1 cellular context compared by ENCODE assay signal in the genomic region with DNA sequence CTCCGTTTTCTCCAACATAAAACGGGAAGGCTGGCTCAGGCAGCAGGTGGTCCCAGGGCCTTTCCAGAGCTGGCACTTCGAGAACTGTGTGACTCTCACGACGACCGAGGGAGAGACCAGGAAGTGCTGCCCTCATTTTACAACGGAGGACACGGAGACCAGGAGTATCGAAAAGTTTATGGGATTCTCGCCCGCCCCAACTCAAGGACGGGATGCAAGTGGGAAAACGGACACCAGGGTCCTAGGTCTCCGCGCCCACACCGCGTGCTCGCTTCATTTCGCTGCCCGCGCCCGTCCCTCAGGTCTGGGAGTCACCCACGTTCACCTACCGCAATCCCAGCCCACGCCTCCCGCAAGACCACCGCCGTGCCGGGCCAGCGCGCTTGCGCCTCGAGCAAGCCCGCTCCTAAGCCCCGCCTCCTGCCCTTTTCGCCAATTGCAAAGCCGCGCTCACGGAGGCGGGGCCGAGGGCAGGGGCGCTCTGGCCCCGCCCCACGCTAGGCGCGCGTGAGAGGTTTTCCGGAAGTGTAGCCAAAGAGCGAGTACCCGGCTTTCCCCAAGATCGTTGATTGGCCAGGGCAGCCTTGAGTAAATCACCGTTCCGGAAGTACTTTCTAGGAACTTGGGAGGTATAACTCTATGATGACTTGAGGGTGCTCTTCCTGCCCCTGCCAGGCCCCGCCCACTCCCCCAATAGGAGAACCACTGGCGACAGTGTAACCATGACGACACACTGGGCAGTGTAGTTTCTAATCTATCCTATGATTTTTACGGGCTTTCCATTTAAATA.
A peak's percentile ranks its signal among the peaks of the same experiment; 100 is the strongest.
TF ChIP-seq lines count a peak whose summit lies in the region.

A gene (minus strand): TSS at position 392 of the 790 bp plus-strand sequence. CDS start 5,362 bp downstream, outside the sequence.

TF ChIP-seq in GM12878, 131 proteins besides CTCF, POLR2A, EP300 and RAD21 (continued from another document and continues in another):
- TF ChIP-seq, protein P1, sequence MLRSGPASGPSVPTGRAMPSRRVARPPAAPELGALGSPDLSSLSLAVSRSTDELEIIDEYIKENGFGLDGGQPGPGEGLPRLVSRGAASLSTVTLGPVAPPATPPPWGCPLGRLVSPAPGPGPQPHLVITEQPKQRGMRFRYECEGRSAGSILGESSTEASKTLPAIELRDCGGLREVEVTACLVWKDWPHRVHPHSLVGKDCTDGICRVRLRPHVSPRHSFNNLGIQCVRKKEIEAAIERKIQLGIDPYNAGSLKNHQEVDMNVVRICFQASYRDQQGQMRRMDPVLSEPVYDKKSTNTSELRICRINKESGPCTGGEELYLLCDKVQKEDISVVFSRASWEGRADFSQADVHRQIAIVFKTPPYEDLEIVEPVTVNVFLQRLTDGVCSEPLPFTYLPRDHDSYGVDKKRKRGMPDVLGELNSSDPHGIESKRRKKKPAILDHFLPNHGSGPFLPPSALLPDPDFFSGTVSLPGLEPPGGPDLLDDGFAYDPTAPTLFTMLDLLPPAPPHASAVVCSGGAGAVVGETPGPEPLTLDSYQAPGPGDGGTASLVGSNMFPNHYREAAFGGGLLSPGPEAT (IDR thresholded peaks at IDR 0.05; ENCODE audit: low read depth): no peak
- TF ChIP-seq DPF2 (IDR thresholded peaks at IDR 0.05) (0 out of 2 replicates have a peak, but pooled peaks have one; percentile 48), ZNF384 (IDR thresholded peaks at IDR 0.05; ENCODE audit: borderline replicate concordance, low read depth, low read length) (no peak), IKZF2 (IDR thresholded peaks at IDR 0.05) (peak in 1 of 2 experiments; percentile 21; a peak in 1 of 4 replicates), MTA3 (IDR thresholded peaks at IDR 0.05; ENCODE audit: borderline replicate concordance, low read length) (no peak), NR2F1 (conservative IDR thresholded peaks at IDR 0.05) (no peak), ZZZ3 (IDR thresholded peaks at IDR 0.05; ENCODE audit: control insufficient read depth, insufficient read length, low read depth) (no peak), ZNF217 (IDR thresholded peaks at IDR 0.05) (no peak), YY1 (IDR thresholded peaks at IDR 0.05; ENCODE audit: low read depth, low read length) (no peak), MXI1 (IDR thresholded peaks at IDR 0.05; ENCODE audit: low read depth, low read length) (peak; percentile 65; the same call in 1 of the 2 replicates), NFXL1 (IDR thresholded peaks at IDR 0.05; ENCODE audit: borderline replicate concordance) (no peak), JUND (IDR thresholded peaks at IDR 0.05; ENCODE audit: low read depth, low read length) (no peak), SMAD5 (IDR thresholded peaks at IDR 0.05; ENCODE audit: low read depth) (peak; percentile 45; the same call in 1 of the 2 replicates), RAD51 (IDR thresholded peaks at IDR 0.05) (no peak), KDM1A (IDR thresholded peaks at IDR 0.05; ENCODE audit: borderline replicate concordance) (no peak), SIX5 (IDR thresholded peaks at IDR 0.05; ENCODE audit: low read depth, low read length, severe bottlenecking) (no peak), NR2C1 (IDR thresholded peaks at IDR 0.05) (no peak; the same call in 1 of the 2 replicates), SMARCA5 (IDR thresholded peaks at IDR 0.05) (0 out of 2 replicates have a peak, but pooled peaks have one; percentile 24), STAT3 (IDR thresholded peaks at IDR 0.05; ENCODE audit: low read depth, low read length) (no peak), NFIC (IDR thresholded peaks at IDR 0.05; ENCODE audit: low read depth, low read length) (no peak), CHD2 (IDR thresholded peaks at IDR 0.05; ENCODE audit: borderline replicate concordance, low read depth, low read length) (peak; percentile 82; the same call in 1 of the 2 replicates), HDAC2 (IDR thresholded peaks at IDR 0.05) (no peak), MYC (IDR thresholded peaks at IDR 0.05; ENCODE audit: insufficient read depth, insufficient read length, insufficient replicate concordance, low read length, severe bottlenecking) (peak; percentile 35), EED (IDR thresholded peaks at IDR 0.05; ENCODE audit: low read depth) (0 out of 2 replicates have a peak, but pooled peaks have one; percentile 53), IKZF1 (conservative IDR thresholded peaks at IDR 0.05) (peak; percentile 86), POLR2AphosphoS5 (IDR thresholded peaks at IDR 0.05; ENCODE audit: low read length) (peak; percentile 81), ZBED1 (IDR thresholded peaks at IDR 0.05; ENCODE audit: borderline replicate concordance) (no peak), BRCA1 (IDR thresholded peaks at IDR 0.05; ENCODE audit: low read depth, low read length) (no peak), SRF (IDR thresholded peaks at IDR 0.05; ENCODE audit: low read depth in 2 of 2, low read length in 2 of 2) (peak; percentile 65 to 79; a peak in 2 of 4 replicates), CBX5 (IDR thresholded peaks at IDR 0.05; ENCODE audit: low read depth) (no peak), NRF1 (conservative IDR thresholded peaks at IDR 0.05; ENCODE audit: low read depth, low read length) (peak; percentile 44)
- TF ChIP-seq, protein P2, sequence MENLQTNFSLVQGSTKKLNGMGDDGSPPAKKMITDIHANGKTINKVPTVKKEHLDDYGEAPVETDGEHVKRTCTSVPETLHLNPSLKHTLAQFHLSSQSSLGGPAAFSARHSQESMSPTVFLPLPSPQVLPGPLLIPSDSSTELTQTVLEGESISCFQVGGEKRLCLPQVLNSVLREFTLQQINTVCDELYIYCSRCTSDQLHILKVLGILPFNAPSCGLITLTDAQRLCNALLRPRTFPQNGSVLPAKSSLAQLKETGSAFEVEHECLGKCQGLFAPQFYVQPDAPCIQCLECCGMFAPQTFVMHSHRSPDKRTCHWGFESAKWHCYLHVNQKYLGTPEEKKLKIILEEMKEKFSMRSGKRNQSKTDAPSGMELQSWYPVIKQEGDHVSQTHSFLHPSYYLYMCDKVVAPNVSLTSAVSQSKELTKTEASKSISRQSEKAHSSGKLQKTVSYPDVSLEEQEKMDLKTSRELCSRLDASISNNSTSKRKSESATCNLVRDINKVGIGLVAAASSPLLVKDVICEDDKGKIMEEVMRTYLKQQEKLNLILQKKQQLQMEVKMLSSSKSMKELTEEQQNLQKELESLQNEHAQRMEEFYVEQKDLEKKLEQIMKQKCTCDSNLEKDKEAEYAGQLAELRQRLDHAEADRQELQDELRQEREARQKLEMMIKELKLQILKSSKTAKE (IDR thresholded peaks at IDR 0.05; ENCODE audit: low read depth, poor library complexity, severe bottlenecking): no peak
- TF ChIP-seq, protein P3, sequence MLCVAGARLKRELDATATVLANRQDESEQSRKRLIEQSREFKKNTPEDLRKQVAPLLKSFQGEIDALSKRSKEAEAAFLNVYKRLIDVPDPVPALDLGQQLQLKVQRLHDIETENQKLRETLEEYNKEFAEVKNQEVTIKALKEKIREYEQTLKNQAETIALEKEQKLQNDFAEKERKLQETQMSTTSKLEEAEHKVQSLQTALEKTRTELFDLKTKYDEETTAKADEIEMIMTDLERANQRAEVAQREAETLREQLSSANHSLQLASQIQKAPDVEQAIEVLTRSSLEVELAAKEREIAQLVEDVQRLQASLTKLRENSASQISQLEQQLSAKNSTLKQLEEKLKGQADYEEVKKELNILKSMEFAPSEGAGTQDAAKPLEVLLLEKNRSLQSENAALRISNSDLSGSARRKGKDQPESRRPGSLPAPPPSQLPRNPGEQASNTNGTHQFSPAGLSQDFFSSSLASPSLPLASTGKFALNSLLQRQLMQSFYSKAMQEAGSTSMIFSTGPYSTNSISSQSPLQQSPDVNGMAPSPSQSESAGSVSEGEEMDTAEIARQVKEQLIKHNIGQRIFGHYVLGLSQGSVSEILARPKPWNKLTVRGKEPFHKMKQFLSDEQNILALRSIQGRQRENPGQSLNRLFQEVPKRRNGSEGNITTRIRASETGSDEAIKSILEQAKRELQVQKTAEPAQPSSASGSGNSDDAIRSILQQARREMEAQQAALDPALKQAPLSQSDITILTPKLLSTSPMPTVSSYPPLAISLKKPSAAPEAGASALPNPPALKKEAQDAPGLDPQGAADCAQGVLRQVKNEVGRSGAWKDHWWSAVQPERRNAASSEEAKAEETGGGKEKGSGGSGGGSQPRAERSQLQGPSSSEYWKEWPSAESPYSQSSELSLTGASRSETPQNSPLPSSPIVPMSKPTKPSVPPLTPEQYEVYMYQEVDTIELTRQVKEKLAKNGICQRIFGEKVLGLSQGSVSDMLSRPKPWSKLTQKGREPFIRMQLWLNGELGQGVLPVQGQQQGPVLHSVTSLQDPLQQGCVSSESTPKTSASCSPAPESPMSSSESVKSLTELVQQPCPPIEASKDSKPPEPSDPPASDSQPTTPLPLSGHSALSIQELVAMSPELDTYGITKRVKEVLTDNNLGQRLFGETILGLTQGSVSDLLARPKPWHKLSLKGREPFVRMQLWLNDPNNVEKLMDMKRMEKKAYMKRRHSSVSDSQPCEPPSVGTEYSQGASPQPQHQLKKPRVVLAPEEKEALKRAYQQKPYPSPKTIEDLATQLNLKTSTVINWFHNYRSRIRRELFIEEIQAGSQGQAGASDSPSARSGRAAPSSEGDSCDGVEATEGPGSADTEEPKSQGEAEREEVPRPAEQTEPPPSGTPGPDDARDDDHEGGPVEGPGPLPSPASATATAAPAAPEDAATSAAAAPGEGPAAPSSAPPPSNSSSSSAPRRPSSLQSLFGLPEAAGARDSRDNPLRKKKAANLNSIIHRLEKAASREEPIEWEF (IDR thresholded peaks at IDR 0.05; ENCODE audit: insufficient replicate concordance, low read depth, low read length): no peak
- TF ChIP-seq, protein P4, sequence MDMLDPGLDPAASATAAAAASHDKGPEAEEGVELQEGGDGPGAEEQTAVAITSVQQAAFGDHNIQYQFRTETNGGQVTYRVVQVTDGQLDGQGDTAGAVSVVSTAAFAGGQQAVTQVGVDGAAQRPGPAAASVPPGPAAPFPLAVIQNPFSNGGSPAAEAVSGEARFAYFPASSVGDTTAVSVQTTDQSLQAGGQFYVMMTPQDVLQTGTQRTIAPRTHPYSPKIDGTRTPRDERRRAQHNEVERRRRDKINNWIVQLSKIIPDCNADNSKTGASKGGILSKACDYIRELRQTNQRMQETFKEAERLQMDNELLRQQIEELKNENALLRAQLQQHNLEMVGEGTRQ (IDR thresholded peaks at IDR 0.05; ENCODE audit: borderline replicate concordance, low read depth, low read length): no peak
- TF ChIP-seq, protein P5, sequence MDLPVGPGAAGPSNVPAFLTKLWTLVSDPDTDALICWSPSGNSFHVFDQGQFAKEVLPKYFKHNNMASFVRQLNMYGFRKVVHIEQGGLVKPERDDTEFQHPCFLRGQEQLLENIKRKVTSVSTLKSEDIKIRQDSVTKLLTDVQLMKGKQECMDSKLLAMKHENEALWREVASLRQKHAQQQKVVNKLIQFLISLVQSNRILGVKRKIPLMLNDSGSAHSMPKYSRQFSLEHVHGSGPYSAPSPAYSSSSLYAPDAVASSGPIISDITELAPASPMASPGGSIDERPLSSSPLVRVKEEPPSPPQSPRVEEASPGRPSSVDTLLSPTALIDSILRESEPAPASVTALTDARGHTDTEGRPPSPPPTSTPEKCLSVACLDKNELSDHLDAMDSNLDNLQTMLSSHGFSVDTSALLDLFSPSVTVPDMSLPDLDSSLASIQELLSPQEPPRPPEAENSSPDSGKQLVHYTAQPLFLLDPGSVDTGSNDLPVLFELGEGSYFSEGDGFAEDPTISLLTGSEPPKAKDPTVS (IDR thresholded peaks at IDR 0.05; ENCODE audit: low read depth, low read length): no peak
- TF ChIP-seq, protein P6, sequence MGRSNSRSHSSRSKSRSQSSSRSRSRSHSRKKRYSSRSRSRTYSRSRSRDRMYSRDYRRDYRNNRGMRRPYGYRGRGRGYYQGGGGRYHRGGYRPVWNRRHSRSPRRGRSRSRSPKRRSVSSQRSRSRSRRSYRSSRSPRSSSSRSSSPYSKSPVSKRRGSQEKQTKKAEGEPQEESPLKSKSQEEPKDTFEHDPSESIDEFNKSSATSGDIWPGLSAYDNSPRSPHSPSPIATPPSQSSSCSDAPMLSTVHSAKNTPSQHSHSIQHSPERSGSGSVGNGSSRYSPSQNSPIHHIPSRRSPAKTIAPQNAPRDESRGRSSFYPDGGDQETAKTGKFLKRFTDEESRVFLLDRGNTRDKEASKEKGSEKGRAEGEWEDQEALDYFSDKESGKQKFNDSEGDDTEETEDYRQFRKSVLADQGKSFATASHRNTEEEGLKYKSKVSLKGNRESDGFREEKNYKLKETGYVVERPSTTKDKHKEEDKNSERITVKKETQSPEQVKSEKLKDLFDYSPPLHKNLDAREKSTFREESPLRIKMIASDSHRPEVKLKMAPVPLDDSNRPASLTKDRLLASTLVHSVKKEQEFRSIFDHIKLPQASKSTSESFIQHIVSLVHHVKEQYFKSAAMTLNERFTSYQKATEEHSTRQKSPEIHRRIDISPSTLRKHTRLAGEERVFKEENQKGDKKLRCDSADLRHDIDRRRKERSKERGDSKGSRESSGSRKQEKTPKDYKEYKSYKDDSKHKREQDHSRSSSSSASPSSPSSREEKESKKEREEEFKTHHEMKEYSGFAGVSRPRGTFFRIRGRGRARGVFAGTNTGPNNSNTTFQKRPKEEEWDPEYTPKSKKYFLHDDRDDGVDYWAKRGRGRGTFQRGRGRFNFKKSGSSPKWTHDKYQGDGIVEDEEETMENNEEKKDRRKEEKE (IDR thresholded peaks at IDR 0.05): no peak
- TF ChIP-seq, protein P7, sequence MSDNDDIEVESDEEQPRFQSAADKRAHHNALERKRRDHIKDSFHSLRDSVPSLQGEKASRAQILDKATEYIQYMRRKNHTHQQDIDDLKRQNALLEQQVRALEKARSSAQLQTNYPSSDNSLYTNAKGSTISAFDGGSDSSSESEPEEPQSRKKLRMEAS (IDR thresholded peaks at IDR 0.05; ENCODE audit: low read depth, low read length): peak; percentile 59; the same call in 1 of the 2 replicates
- TF ChIP-seq, protein P8, sequence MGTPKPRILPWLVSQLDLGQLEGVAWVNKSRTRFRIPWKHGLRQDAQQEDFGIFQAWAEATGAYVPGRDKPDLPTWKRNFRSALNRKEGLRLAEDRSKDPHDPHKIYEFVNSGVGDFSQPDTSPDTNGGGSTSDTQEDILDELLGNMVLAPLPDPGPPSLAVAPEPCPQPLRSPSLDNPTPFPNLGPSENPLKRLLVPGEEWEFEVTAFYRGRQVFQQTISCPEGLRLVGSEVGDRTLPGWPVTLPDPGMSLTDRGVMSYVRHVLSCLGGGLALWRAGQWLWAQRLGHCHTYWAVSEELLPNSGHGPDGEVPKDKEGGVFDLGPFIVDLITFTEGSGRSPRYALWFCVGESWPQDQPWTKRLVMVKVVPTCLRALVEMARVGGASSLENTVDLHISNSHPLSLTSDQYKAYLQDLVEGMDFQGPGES (IDR thresholded peaks at IDR 0.05): no peak; the same call in 1 of the 2 replicates
- TF ChIP-seq, protein P9, sequence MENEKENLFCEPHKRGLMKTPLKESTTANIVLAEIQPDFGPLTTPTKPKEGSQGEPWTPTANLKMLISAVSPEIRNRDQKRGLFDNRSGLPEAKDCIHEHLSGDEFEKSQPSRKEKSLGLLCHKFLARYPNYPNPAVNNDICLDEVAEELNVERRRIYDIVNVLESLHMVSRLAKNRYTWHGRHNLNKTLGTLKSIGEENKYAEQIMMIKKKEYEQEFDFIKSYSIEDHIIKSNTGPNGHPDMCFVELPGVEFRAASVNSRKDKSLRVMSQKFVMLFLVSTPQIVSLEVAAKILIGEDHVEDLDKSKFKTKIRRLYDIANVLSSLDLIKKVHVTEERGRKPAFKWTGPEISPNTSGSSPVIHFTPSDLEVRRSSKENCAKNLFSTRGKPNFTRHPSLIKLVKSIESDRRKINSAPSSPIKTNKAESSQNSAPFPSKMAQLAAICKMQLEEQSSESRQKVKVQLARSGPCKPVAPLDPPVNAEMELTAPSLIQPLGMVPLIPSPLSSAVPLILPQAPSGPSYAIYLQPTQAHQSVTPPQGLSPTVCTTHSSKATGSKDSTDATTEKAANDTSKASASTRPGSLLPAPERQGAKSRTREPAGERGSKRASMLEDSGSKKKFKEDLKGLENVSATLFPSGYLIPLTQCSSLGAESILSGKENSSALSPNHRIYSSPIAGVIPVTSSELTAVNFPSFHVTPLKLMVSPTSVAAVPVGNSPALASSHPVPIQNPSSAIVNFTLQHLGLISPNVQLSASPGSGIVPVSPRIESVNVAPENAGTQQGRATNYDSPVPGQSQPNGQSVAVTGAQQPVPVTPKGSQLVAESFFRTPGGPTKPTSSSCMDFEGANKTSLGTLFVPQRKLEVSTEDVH (IDR thresholded peaks at IDR 0.05; ENCODE audit: low read depth, partially characterized antibody): peak; percentile 80
